In the genomic region with DNA sequence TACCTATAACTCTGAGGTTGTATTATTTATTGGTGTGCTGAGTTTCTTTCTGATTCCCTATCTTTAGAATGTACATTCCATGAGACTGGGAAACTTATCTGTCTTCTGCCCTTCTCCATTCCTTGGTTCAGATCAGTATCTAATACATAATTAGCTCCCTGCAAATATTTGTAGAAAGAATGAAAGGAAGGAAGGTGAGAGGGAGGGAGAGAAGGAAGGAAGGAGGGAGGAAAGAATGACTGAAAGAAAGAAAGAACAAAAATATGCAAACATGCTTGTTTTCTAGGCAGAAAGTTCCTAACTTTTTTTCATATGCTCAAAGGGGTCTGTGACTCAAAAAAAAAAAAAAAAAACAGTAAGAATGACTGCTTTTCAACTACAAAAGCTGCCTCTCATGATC, we compare ENCODE assay signal across 2 cellular contexts.
TF ChIP-seq lines count a peak whose summit lies in the region.

No MANE protein-coding gene starts in this region.

TF ChIP-seq in SK-N-SH, 30 proteins besides CTCF, POLR2A, EP300 and RAD21 (continued from another document):
- TF ChIP-seq, protein P1, sequence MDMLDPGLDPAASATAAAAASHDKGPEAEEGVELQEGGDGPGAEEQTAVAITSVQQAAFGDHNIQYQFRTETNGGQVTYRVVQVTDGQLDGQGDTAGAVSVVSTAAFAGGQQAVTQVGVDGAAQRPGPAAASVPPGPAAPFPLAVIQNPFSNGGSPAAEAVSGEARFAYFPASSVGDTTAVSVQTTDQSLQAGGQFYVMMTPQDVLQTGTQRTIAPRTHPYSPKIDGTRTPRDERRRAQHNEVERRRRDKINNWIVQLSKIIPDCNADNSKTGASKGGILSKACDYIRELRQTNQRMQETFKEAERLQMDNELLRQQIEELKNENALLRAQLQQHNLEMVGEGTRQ (IDR thresholded peaks at IDR 0.05; ENCODE audit: borderline replicate concordance, low read depth, low read length) = no peak
- no peak for TF ChIP-seq GATA2 (CRISPR knock-in tag; IDR thresholded peaks at IDR 0.05)
- no peak for TF ChIP-seq RXRA (IDR thresholded peaks at IDR 0.05; ENCODE audit: borderline replicate concordance, low read depth)
- TF ChIP-seq, protein P2, sequence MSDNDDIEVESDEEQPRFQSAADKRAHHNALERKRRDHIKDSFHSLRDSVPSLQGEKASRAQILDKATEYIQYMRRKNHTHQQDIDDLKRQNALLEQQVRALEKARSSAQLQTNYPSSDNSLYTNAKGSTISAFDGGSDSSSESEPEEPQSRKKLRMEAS (IDR thresholded peaks at IDR 0.05; ENCODE audit: low read depth) = no peak
- no peak for TF ChIP-seq TEAD4 (IDR thresholded peaks at IDR 0.05; ENCODE audit: borderline replicate concordance, insufficient read depth)
- no peak for TF ChIP-seq GABPA (IDR thresholded peaks at IDR 0.05; ENCODE audit: low read depth)
- TF ChIP-seq, protein P3, sequence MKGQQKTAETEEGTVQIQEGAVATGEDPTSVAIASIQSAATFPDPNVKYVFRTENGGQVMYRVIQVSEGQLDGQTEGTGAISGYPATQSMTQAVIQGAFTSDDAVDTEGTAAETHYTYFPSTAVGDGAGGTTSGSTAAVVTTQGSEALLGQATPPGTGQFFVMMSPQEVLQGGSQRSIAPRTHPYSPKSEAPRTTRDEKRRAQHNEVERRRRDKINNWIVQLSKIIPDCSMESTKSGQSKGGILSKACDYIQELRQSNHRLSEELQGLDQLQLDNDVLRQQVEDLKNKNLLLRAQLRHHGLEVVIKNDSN (IDR thresholded peaks at IDR 0.05; ENCODE audit: borderline replicate concordance, low read depth) = no peak

TF ChIP-seq in SK-N-SH treated with all-trans-retinoic acid at 6 μM for 48 hours, 23 proteins besides CTCF, POLR2A, EP300 and RAD21 (continued from another document):
- TF ChIP-seq SNAI2 (CRISPR knock-in tag; IDR thresholded peaks at IDR 0.05) = no peak
- no peak for TF ChIP-seq ZFP30 (CRISPR knock-in tag; IDR thresholded peaks at IDR 0.05)
- no peak for TF ChIP-seq TCF4 (CRISPR knock-in tag; IDR thresholded peaks at IDR 0.05; ENCODE audit: borderline replicate concordance)
- TF ChIP-seq RARB (CRISPR knock-in tag; IDR thresholded peaks at IDR 0.05) = no peak
- TF ChIP-seq ZNF70 (CRISPR knock-in tag; IDR thresholded peaks at IDR 0.05) = no peak
- no peak for TF ChIP-seq ISL1 (CRISPR knock-in tag; IDR thresholded peaks at IDR 0.05)
- no peak for TF ChIP-seq OSR1 (CRISPR knock-in tag; IDR thresholded peaks at IDR 0.05)
- TF ChIP-seq, protein P4, sequence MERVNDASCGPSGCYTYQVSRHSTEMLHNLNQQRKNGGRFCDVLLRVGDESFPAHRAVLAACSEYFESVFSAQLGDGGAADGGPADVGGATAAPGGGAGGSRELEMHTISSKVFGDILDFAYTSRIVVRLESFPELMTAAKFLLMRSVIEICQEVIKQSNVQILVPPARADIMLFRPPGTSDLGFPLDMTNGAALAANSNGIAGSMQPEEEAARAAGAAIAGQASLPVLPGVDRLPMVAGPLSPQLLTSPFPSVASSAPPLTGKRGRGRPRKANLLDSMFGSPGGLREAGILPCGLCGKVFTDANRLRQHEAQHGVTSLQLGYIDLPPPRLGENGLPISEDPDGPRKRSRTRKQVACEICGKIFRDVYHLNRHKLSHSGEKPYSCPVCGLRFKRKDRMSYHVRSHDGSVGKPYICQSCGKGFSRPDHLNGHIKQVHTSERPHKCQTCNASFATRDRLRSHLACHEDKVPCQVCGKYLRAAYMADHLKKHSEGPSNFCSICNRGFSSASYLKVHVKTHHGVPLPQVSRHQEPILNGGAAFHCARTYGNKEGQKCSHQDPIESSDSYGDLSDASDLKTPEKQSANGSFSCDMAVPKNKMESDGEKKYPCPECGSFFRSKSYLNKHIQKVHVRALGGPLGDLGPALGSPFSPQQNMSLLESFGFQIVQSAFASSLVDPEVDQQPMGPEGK (CRISPR knock-in tag; IDR thresholded peaks at IDR 0.05; ENCODE audit: borderline replicate concordance) = no peak
- no peak for TF ChIP-seq TOX (CRISPR knock-in tag; IDR thresholded peaks at IDR 0.05; ENCODE audit: borderline replicate concordance)
- TF ChIP-seq ZNF565 (CRISPR knock-in tag; conservative IDR thresholded peaks at IDR 0.05; ENCODE audit: low read depth) = no peak
- no peak for TF ChIP-seq ZFP3 (CRISPR knock-in tag; IDR thresholded peaks at IDR 0.05)
- TF ChIP-seq, protein P5, sequence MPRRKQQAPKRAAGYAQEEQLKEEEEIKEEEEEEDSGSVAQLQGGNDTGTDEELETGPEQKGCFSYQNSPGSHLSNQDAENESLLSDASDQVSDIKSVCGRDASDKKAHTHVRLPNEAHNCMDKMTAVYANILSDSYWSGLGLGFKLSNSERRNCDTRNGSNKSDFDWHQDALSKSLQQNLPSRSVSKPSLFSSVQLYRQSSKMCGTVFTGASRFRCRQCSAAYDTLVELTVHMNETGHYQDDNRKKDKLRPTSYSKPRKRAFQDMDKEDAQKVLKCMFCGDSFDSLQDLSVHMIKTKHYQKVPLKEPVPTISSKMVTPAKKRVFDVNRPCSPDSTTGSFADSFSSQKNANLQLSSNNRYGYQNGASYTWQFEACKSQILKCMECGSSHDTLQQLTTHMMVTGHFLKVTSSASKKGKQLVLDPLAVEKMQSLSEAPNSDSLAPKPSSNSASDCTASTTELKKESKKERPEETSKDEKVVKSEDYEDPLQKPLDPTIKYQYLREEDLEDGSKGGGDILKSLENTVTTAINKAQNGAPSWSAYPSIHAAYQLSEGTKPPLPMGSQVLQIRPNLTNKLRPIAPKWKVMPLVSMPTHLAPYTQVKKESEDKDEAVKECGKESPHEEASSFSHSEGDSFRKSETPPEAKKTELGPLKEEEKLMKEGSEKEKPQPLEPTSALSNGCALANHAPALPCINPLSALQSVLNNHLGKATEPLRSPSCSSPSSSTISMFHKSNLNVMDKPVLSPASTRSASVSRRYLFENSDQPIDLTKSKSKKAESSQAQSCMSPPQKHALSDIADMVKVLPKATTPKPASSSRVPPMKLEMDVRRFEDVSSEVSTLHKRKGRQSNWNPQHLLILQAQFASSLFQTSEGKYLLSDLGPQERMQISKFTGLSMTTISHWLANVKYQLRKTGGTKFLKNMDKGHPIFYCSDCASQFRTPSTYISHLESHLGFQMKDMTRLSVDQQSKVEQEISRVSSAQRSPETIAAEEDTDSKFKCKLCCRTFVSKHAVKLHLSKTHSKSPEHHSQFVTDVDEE (CRISPR knock-in tag; IDR thresholded peaks at IDR 0.05) = no peak
- TF ChIP-seq ESRRG (CRISPR knock-in tag; IDR thresholded peaks at IDR 0.05) = no peak
- TF ChIP-seq, protein P6, sequence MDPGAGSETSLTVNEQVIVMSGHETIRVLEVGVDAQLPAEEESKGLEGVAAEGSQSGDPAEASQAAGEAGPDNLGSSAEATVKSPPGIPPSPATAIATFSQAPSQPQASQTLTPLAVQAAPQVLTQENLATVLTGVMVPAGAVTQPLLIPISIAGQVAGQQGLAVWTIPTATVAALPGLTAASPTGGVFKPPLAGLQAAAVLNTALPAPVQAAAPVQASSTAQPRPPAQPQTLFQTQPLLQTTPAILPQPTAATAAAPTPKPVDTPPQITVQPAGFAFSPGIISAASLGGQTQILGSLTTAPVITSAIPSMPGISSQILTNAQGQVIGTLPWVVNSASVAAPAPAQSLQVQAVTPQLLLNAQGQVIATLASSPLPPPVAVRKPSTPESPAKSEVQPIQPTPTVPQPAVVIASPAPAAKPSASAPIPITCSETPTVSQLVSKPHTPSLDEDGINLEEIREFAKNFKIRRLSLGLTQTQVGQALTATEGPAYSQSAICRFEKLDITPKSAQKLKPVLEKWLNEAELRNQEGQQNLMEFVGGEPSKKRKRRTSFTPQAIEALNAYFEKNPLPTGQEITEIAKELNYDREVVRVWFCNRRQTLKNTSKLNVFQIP (CRISPR knock-in tag; IDR thresholded peaks at IDR 0.05; ENCODE audit: borderline replicate concordance, low read depth) = no peak
- no peak for TF ChIP-seq GLIS3 (CRISPR knock-in tag; IDR thresholded peaks at IDR 0.05)
- TF ChIP-seq ARNTL (CRISPR knock-in tag; IDR thresholded peaks at IDR 0.05; ENCODE audit: borderline replicate concordance, low read depth) = no peak
- no peak for TF ChIP-seq BACH2 (CRISPR knock-in tag; IDR thresholded peaks at IDR 0.05; ENCODE audit: borderline replicate concordance)
